In genomic region chr19:29785955-29786589, GRCh38 we compare ENCODE assay signal across 1 cellular context.
A peak's percentile ranks its signal among the peaks of the same experiment; 100 is the strongest.
TF ChIP-seq lines count a peak whose summit lies in the region.

No MANE protein-coding gene starts in this region.

TF ChIP-seq in GM12878, 131 proteins besides CTCF, POLR2A, EP300 and RAD21 (continued from another document):
- TF ChIP-seq, protein P1, sequence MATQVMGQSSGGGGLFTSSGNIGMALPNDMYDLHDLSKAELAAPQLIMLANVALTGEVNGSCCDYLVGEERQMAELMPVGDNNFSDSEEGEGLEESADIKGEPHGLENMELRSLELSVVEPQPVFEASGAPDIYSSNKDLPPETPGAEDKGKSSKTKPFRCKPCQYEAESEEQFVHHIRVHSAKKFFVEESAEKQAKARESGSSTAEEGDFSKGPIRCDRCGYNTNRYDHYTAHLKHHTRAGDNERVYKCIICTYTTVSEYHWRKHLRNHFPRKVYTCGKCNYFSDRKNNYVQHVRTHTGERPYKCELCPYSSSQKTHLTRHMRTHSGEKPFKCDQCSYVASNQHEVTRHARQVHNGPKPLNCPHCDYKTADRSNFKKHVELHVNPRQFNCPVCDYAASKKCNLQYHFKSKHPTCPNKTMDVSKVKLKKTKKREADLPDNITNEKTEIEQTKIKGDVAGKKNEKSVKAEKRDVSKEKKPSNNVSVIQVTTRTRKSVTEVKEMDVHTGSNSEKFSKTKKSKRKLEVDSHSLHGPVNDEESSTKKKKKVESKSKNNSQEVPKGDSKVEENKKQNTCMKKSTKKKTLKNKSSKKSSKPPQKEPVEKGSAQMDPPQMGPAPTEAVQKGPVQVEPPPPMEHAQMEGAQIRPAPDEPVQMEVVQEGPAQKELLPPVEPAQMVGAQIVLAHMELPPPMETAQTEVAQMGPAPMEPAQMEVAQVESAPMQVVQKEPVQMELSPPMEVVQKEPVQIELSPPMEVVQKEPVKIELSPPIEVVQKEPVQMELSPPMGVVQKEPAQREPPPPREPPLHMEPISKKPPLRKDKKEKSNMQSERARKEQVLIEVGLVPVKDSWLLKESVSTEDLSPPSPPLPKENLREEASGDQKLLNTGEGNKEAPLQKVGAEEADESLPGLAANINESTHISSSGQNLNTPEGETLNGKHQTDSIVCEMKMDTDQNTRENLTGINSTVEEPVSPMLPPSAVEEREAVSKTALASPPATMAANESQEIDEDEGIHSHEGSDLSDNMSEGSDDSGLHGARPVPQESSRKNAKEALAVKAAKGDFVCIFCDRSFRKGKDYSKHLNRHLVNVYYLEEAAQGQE (IDR thresholded peaks at IDR 0.05; ENCODE audit: low read depth, low read length), result no peak
- no peak for TF ChIP-seq PML (IDR thresholded peaks at IDR 0.05; ENCODE audit: low read length)
- no peak for TF ChIP-seq RCOR1 (conservative IDR thresholded peaks at IDR 0.05; ENCODE audit: low read depth, low read length)
- TF ChIP-seq SMC3 (IDR thresholded peaks at IDR 0.05; ENCODE audit: borderline replicate concordance, low read length), result peak; percentile 53
- no peak for TF ChIP-seq HDAC6 (IDR thresholded peaks at IDR 0.05; ENCODE audit: unreplicated experiment)
- no peak for TF ChIP-seq KLF5 (IDR thresholded peaks at IDR 0.05; ENCODE audit: partially characterized antibody)
- no peak for TF ChIP-seq E2F4 (IDR thresholded peaks at IDR 0.05; ENCODE audit: low read depth, low read length)
- TF ChIP-seq SMAD5 (IDR thresholded peaks at IDR 0.05; ENCODE audit: low read depth), result no peak
- TF ChIP-seq YY1 (IDR thresholded peaks at IDR 0.05; ENCODE audit: low read depth, low read length), result 0 out of 2 replicates have a peak, but pooled peaks have one; percentile 21
- TF ChIP-seq ZNF24 (IDR thresholded peaks at IDR 0.05), result no peak
- no peak for TF ChIP-seq EZH2 (IDR thresholded peaks at IDR 0.05; ENCODE audit: borderline replicate concordance, control insufficient read depth, low read depth, low read length)
- TF ChIP-seq SREBF2 (IDR thresholded peaks at IDR 0.05; ENCODE audit: low read length), result no peak
- TF ChIP-seq CHD2 (IDR thresholded peaks at IDR 0.05; ENCODE audit: borderline replicate concordance, low read depth, low read length), result no peak
- TF ChIP-seq GATAD2B (conservative IDR thresholded peaks at IDR 0.05; ENCODE audit: low read depth), result no peak
- TF ChIP-seq, protein P2, sequence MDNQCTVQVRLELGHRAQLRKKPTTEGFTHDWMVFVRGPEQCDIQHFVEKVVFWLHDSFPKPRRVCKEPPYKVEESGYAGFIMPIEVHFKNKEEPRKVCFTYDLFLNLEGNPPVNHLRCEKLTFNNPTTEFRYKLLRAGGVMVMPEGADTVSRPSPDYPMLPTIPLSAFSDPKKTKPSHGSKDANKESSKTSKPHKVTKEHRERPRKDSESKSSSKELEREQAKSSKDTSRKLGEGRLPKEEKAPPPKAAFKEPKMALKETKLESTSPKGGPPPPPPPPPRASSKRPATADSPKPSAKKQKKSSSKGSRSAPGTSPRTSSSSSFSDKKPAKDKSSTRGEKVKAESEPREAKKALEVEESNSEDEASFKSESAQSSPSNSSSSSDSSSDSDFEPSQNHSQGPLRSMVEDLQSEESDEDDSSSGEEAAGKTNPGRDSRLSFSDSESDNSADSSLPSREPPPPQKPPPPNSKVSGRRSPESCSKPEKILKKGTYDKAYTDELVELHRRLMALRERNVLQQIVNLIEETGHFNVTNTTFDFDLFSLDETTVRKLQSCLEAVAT (IDR thresholded peaks at IDR 0.05), result no peak
- TF ChIP-seq ZBTB11 (CRISPR knock-in tag; IDR thresholded peaks at IDR 0.05), result no peak
- peak; percentile 98 for TF ChIP-seq SMARCA5 (IDR thresholded peaks at IDR 0.05)
- no peak for TF ChIP-seq MEF2B (IDR thresholded peaks at IDR 0.05; ENCODE audit: partially characterized antibody, poor library complexity, severe bottlenecking)
- TF ChIP-seq ZNF217 (IDR thresholded peaks at IDR 0.05), result no peak
- TF ChIP-seq, protein P3, sequence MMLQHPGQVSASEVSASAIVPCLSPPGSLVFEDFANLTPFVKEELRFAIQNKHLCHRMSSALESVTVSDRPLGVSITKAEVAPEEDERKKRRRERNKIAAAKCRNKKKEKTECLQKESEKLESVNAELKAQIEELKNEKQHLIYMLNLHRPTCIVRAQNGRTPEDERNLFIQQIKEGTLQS (IDR thresholded peaks at IDR 0.05; ENCODE audit: borderline replicate concordance, extremely low read depth, low read depth, low read length), result no peak
- no peak for TF ChIP-seq PRDM15 (CRISPR knock-in tag; IDR thresholded peaks at IDR 0.05)
- no peak for TF ChIP-seq ZNF207 (IDR thresholded peaks at IDR 0.05; ENCODE audit: borderline replicate concordance)
- TF ChIP-seq RBBP5 (conservative IDR thresholded peaks at IDR 0.05), result no peak
